9 cellular contexts compared by ENCODE assay signal in the genomic region with DNA sequence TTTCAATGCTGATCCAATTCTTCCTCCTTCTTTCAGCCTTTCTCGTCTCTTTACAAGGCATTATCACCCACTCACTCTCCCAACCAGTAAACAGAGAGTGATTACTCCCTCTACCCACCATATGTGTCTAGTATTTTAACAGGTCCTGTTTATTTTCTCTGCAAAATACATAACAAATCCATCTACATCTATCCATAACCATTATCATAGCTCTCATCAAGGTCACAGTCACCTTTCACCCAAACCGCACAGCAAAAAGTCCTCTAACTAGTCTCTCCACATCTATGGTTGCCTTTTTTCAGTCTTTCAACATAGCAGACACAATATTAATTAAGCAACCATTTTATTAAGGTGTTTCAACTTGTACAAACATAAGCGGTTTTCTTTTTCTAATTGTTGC.
"Had no signal": no experiment of that assay in that cellular context is flagged by ENCODE, and none has a peak within 500 bp of the region (broad histone marks: within the 10 kb centered on the region; RNA-seq: fewer than 3 reads in every experiment).

No MANE protein-coding gene starts in this region.

- ATAC-seq: activated CD4-positive, alpha-beta T cell treated with anti-CD3 and anti-CD28 coated beads for 36 hours; activated CD4-positive, CD25-positive, alpha-beta regulatory T cell treated with anti-CD3 and anti-CD28 coated beads, Interleukin-2, amount 50 U/mL, for 24 hours; activated CD8-positive, alpha-beta memory T cell treated with anti-CD3 and anti-CD28 coated beads, Interleukin-2, amount 10 ng/mL, durations not matched to agents 7 days and 5 days; activated CD8-positive, alpha-beta T cell treated with anti-CD3 and anti-CD28 coated beads for 36 hours; activated CD8-positive, alpha-beta T cell treated with anti-CD3 and anti-CD28 coated beads, Interleukin-2, amount 10 ng/mL, durations not matched to agents 7 days and 5 days; T-cell; T-helper 17 cell; WTC11 had no signal

- H3K27ac ChIP-seq: WERI-Rb-1 had no signal
